Comparison of ENCODE assay signal across 9 cellular contexts in genomic region chr15:50135123-50135541, GRCh38. TPM values are rescaled to one million over a fixed set of nuclear protein-coding genes. Genes with fewer than 3 reads are reported as not detected.
DNase-seq lines count a peak whose midpoint lies in the region; ATAC-seq, FAIRE-seq and TF ChIP-seq lines count a peak whose summit lies in the region.
"Had no signal": no experiment of that assay in that cellular context is flagged by ENCODE, and none has a peak within 500 bp of the region (broad histone marks: within the 10 kb centered on the region; RNA-seq: fewer than 3 reads in every experiment).

No MANE protein-coding gene starts in this region.

- H3K27ac ChIP-seq in GM12878 (ENCODE audit: control insufficient read depth, insufficient read depth): no peak overlapping the region
- no peak overlapping the region for H3K27ac ChIP-seq in tibial artery

- no peaks in the 10 kb centered on the region for H3K36me3 ChIP-seq in GM12878 (ENCODE audit: control insufficient read depth in 2 of 2, insufficient read depth in 2 of 2, low read length in 1 of 2)
- no peaks in the 10 kb centered on the region for H3K36me3 ChIP-seq in tibial artery

- H3K9ac ChIP-seq in GM12878 (ENCODE audit: control insufficient read depth, insufficient read depth, low read length): no peak overlapping the region

- H3K4me1 Mint-ChIP-seq in stimulated activated naive CD8-positive, alpha-beta T cell treated with anti-CD3 and anti-CD28 coated beads, Interleukin-15, amount 100 ng/mL, for 72 hours: peaks cover 39% of the 10 kb centered on the region

- H3K4me1 ChIP-seq in GM12878 (ENCODE audit: control insufficient read depth, insufficient read depth, low read length) (no peaks in the 10 kb centered on the region), tibial artery (no peaks in the 10 kb centered on the region)

- H3K4me2 ChIP-seq in GM12878 (ENCODE audit: control insufficient read depth, insufficient read depth): no peak overlapping the region

- no peaks in the 10 kb centered on the region for H3K79me2 ChIP-seq in GM12878 (ENCODE audit: control insufficient read depth, insufficient read depth, low read length)

- H2AFZ ChIP-seq in GM12878 (ENCODE audit: control insufficient read depth, low read depth, low read length): no peak overlapping the region

- H3K27me3 Mint-ChIP-seq in stimulated activated naive CD8-positive, alpha-beta T cell treated with anti-CD3 and anti-CD28 coated beads, Interleukin-15, amount 100 ng/mL, for 72 hours: no peaks in the 10 kb centered on the region

- no TSS peak for BruUV-seq in GM12878 (replicated peaks; lab: Mats Ljungman, UMichigan)

- H4K20me1 ChIP-seq in GM12878 (ENCODE audit: control insufficient read depth, insufficient read depth): no peaks in the 10 kb centered on the region

- H3K4me3 ChIP-seq in GM12878 (no peak overlapping the region), tibial artery (no peak overlapping the region)

- H3K9me3 Mint-ChIP-seq in stimulated activated naive CD8-positive, alpha-beta T cell treated with anti-CD3 and anti-CD28 coated beads, Interleukin-15, amount 100 ng/mL, for 72 hours: peaks cover 6 to 8% of the 10 kb centered on the region in 2 donors

- H3K4me3 Mint-ChIP-seq in stimulated activated naive CD8-positive, alpha-beta T cell treated with anti-CD3 and anti-CD28 coated beads, Interleukin-15, amount 100 ng/mL, for 72 hours: peak overlapping the region in 1 of 2 donors; percentile 53
- H3K4me3 Mint-ChIP-seq: CD4-positive, CD25-positive, alpha-beta regulatory T cell had no signal

- H3K27me3 ChIP-seq in GM12878 (replicated peaks in 1 of 2; ENCODE audit: control insufficient read depth in 2 of 2, insufficient read depth in 2 of 2, low read length in 1 of 2) (peaks cover 0 to 2% of the 10 kb centered on the region in 2 experiments; a peak in 2 of 4 replicates), tibial artery (no peaks in the 10 kb centered on the region)

- intact Hi-C loops in GM12878 (cut with micrococcal nuclease; ENCODE audit: unreplicated experiment) (no loop called here), tibial artery (cut with DNase I; ENCODE audit: low total_unique reads) (no loop called here)

- TF ChIP-seq EP300 in GM12878 (IDR thresholded peaks at IDR 0.05; ENCODE audit: borderline replicate concordance in 1 of 2, control insufficient read depth in 1 of 2, low read depth in 2 of 2, low read length in 2 of 2): no peak

- DNase-seq in activated T-cell treated with anti-CD3 and anti-CD28 coated beads for 48 hours (ENCODE audit: low read depth) (peak; percentile 19), GM12878 (ENCODE audit: low read depth, low spot score) (no peak), GM10248 (ENCODE audit: extremely low spot score) (no peak), tibial artery (no peak), NCI-H446 treated with DMSO at 0.1 percent for 48 hours (lab: John Stamatoyannopoulos, UW) (no peak)
- no peak for DNase-seq in activated T-cell treated with anti-CD3 and anti-CD28 coated beads, Interleukin-2, amount 50 U/mL, for 1 hour
- peak; percentile 65 to 83 for DNase-seq in stimulated activated naive CD8-positive, alpha-beta T cell treated with anti-CD3 and anti-CD28 coated beads, Interleukin-15, amount 100 ng/mL, for 72 hours

- in situ Hi-C loops in GM12878 (cut with MboI): no loop called here

- TF ChIP-seq CTCF in GM12878 (IDR thresholded peaks at IDR 0.05 in 2 of 3, conservative IDR thresholded peaks at IDR 0.05 in 1 of 3; ENCODE audit: control insufficient read depth in 2 of 3, extremely low read depth in 1 of 3, insufficient read depth in 1 of 3, low read depth in 3 of 3, low read length in 3 of 3) (no peak), GM10248 (IDR thresholded peaks at IDR 0.05; ENCODE audit: control extremely low read depth, extremely low read depth, low read depth, missing control alignments) (no peak), tibial artery (IDR thresholded peaks at IDR 0.05) (no peak)

- TF ChIP-seq POLR2A in GM12878 (IDR thresholded peaks at IDR 0.05; ENCODE audit: low read depth, low read length): no peak

- 14% methylated on average over 5 of the region's 5 CpGs for WGBS in GM12878 (ENCODE audit: insufficient coverage, insufficient replicate concordance, low lambda C conversion rate, missing lambda C conversion rate)

- peak overlapping the region in 1 of 2 donors; percentile 93 for H3K27ac Mint-ChIP-seq in stimulated activated naive CD8-positive, alpha-beta T cell treated with anti-CD3 and anti-CD28 coated beads, Interleukin-15, amount 100 ng/mL, for 72 hours

- no peak for TF ChIP-seq RAD21 in GM12878 (IDR thresholded peaks at IDR 0.05; ENCODE audit: insufficient read depth, low read depth, low read length)

- RAD21 ChIA-PET in GM12878 (lab: Charles Lee; ENCODE audit: unreplicated experiment): interaction anchor here (0.6 to 1.6 kb wide), 2 partner anchors 10 to 663 kb away, joined by 3 to 7 read pairs; no protein-coding TSS in a partner anchor

- peak; percentile 43 for ATAC-seq in HG03520 (IDR thresholded peaks at IDR 0.05; ENCODE audit: unreplicated experiment)
- ATAC-seq in GM12878: peak; percentile 23; the same call in 1 of the 3 replicates
- ATAC-seq in stimulated activated naive CD8-positive, alpha-beta T cell treated with anti-CD3 and anti-CD28 coated beads, Interleukin-15, amount 100 ng/mL, for 72 hours: peak; percentile 93

- SMC1A ChIA-PET in GM12878 (lab: Charles Lee; ENCODE audit: uncharacterized antibody, unreplicated experiment): interaction anchor here (1.3 to 1.9 kb wide), 3 partner anchors 9 to 13 kb away, joined by 3 to 8 read pairs (median 5); no protein-coding TSS in a partner anchor

- H3K9me3 ChIP-seq in GM12878 (replicated peaks; ENCODE audit: control insufficient read depth, insufficient read depth, low read length) (no peaks in the 10 kb centered on the region; the same call in 2 of the 3 replicates), tibial artery (no peaks in the 10 kb centered on the region)

- FAIRE-seq in GM12878 (lab: Jason Lieb, UNC): no peak

- CTCF ChIA-PET in GM12878 (lab: Yijun Ruan, JAX): interaction anchor here (0.8 to 1.4 kb wide), 2 partner anchors 10 to 17 kb away, joined by 3 read pairs; no protein-coding TSS in a partner anchor
- CTCF ChIA-PET in GM10248 (lab: Yijun Ruan, JAX): interaction anchor here (1.7 to 2.5 kb wide), 2 partner anchors 9 to 20 kb away, joined by 5 to 17 read pairs; no protein-coding TSS in a partner anchor

- POLR2A ChIA-PET in GM12878 (lab: Charles Lee): no interaction called here
- POLR2A ChIA-PET in GM10248 (lab: Yijun Ruan, JAX): no interaction called here

TF ChIP-seq in GM12878, 131 proteins besides CTCF, POLR2A, EP300 and RAD21 (continues in another document):
- TF ChIP-seq MXI1 (IDR thresholded peaks at IDR 0.05; ENCODE audit: low read depth, low read length) (no peak), SMARCA5 (IDR thresholded peaks at IDR 0.05) (no peak), E2F4 (IDR thresholded peaks at IDR 0.05; ENCODE audit: low read depth, low read length) (no peak), HDAC2 (IDR thresholded peaks at IDR 0.05) (no peak)

RNA-seq across cellular contexts. Expression of gene ATP8B4, which starts 16.1 kb away (rescaled TPM):
- 0.49 and 1.2 TPM in 2 replicates for total RNA-seq in GM12878 (2013; cell fraction: nucleolus; rRNA removed)
- total RNA-seq in GM12878 (2014; rRNA removed) (0.23 and 0.49 TPM in 2 replicates), GM12878 (2014; rRNA removed; fragmentation: Illumina TruSeq; extraction: Trizol) (0.27 and 0.55 TPM in 2 replicates), GM12878 (2021) (0.23 and 0.56 TPM in 2 replicates)
- polyA plus RNA-seq in GM12878 (2011; ENCODE audit: low read depth): 0.05 TPM
- polyA plus RNA-seq in GM12878 (2011; rRNA removed) (0.15 and 0.29 TPM in 2 replicates), GM12878 (2014; fragmentation: Illumina TruSeq; extraction: Trizol) (0.10 and 0.82 TPM in 2 replicates), GM12878 (2014; fragmentation: Nextera tagmentation; extraction: Ambion mirVana) (under 1 TPM; 0.02 TPM), GM12878 (2014; rRNA removed) (0.08 TPM in 2 replicates), GM12878 (2016; fragmentation: Nextera tagmentation; extraction: Ambion mirVana) (under 1 TPM; 0.48 to 0.94 TPM)
- polyA plus RNA-seq in GM12878 (2011; cell fraction: cytosol; rRNA removed): 0.08 and 0.09 TPM in 2 replicates
- polyA plus RNA-seq in GM12878 (2011; cell fraction: nucleus; rRNA removed): 0.25 and 0.33 TPM in 2 replicates
- polyA plus RNA-seq in GM12878 (2012): 0.11 and 0.12 TPM in 2 replicates
- 0.72 and 2.7 TPM in 2 replicates for polyA minus RNA-seq in GM12878 (2011; rRNA and poly(A)+ RNA removed)
- not detected in 2 replicates for polyA minus RNA-seq in GM12878 (2011; cell fraction: cytosol; rRNA and poly(A)+ RNA removed)
- 1.4 and 1.5 TPM in 2 replicates for polyA minus RNA-seq in GM12878 (2011; cell fraction: nucleus; rRNA and poly(A)+ RNA removed)
- polyA plus RNA-seq: CD4-positive, CD25-positive, alpha-beta regulatory T cell had no signal

RNA-seq across cellular contexts. Expression of gene SLC27A2, which starts 46.9 kb away (rescaled TPM):
- 0.88 and 2.2 TPM in 2 replicates for total RNA-seq in GM12878 (2013; cell fraction: nucleolus; rRNA removed)
- total RNA-seq in GM12878 (2014; rRNA removed): 0.62 and 0.82 TPM in 2 replicates
- total RNA-seq in GM12878 (2014; rRNA removed; fragmentation: Illumina TruSeq; extraction: Trizol): 0.98 and 1.1 TPM in 2 replicates
- 0.38 and 0.64 TPM in 2 replicates for total RNA-seq in GM12878 (2021)
- 0.24 TPM for polyA plus RNA-seq in GM12878 (2011; ENCODE audit: low read depth)
- 0.69 and 1.5 TPM in 2 replicates for polyA plus RNA-seq in GM12878 (2011; rRNA removed)
- 0.46 and 0.59 TPM in 2 replicates for polyA plus RNA-seq in GM12878 (2011; cell fraction: cytosol; rRNA removed)
- polyA plus RNA-seq in GM12878 (2011; cell fraction: nucleus; rRNA removed): 0.46 and 0.47 TPM in 2 replicates
- 0.38 and 0.52 TPM in 2 replicates for polyA plus RNA-seq in GM12878 (2012)
- 0.55 and 0.59 TPM in 2 replicates for polyA plus RNA-seq in GM12878 (2014; fragmentation: Illumina TruSeq; extraction: Trizol)
- polyA plus RNA-seq in GM12878 (2014; fragmentation: Nextera tagmentation; extraction: Ambion mirVana): under 1 TPM in 1 of 2 experiments, not detected in 1; 0.22 TPM
- 0.67 and 0.83 TPM in 2 replicates for polyA plus RNA-seq in GM12878 (2014; rRNA removed)
- 1 to 10 TPM in 1 of 2 experiments, under 1 TPM in 1; 0.98 to 1.2 TPM for polyA plus RNA-seq in GM12878 (2016; fragmentation: Nextera tagmentation; extraction: Ambion mirVana)
- polyA minus RNA-seq in GM12878 (2011; rRNA and poly(A)+ RNA removed): 0.36 and 0.80 TPM in 2 replicates
- polyA minus RNA-seq in GM12878 (2011; cell fraction: cytosol; rRNA and poly(A)+ RNA removed): 3.3 and 4.0 TPM in 2 replicates
- 1.2 and 1.4 TPM in 2 replicates for polyA minus RNA-seq in GM12878 (2011; cell fraction: nucleus; rRNA and poly(A)+ RNA removed)

Comparison
In these comparisons a context has a peak if more than half of its experiments do, and no peak if none do; other contexts are left out.
1. DNase-seq: peak in activated T-cell treated with anti-CD3 and anti-CD28 coated beads for 48 hours (single experiment) and stimulated activated naive CD8-positive, alpha-beta T cell treated with anti-CD3 and anti-CD28 coated beads, Interleukin-15, amount 100 ng/mL, for 72 hours (2 of 2); none in activated T-cell treated with anti-CD3 and anti-CD28 coated beads, Interleukin-2, amount 50 U/mL, for 1 hour (single experiment), GM12878 (single experiment), GM10248 (single experiment), tibial artery (0 of 2) and NCI-H446 treated with DMSO at 0.1 percent for 48 hours (single experiment).
2. ATAC-seq: peak in every context shown above with its lines; median percentile 93 in stimulated activated naive CD8-positive, alpha-beta T cell treated with anti-CD3 and anti-CD28 coated beads, Interleukin-15, amount 100 ng/mL, for 72 hours; 43 in HG03520; 23 in GM12878.